In the genomic region with DNA sequence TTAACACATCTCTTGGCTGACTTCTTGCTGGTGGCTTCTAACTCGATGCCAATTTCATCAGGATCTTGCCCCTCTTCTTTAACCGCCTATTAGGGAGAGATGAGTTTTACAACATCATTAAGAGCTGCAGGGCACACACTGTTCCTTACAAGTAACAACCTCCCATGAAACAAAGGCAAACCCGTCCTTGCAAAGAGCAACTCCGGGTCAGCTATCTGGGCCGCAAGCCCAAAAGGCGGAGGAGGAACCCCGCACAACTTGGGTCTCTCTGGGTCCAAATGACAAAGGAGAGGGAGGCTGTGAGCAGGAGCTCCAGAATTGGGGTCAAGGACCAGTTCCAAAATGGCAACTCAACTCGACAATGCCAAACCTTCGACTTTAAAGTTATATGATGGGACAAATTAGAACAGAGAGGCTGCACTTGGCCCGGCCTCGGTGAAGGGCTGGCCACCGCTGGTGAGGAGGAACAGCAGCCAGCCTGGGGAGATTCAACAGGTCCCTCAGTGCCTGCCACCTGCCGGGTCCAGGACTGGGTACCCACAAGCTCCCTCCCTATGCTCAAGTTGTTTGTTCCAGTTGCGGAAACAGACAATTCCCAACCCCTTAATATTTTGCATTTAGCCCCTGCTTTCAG, we compare ENCODE assay signal across 8 cellular contexts.
DNase-seq lines count a peak whose midpoint lies in the region; TF ChIP-seq lines count a peak whose summit lies in the region.

No MANE protein-coding gene starts in this region.

- DNase-seq in globus pallidus (ENCODE audit: low spot score) (peak; percentile 59), kidney glomerular epithelial cell (lab: John Stamatoyannopoulos, UW) (no peak), UCSD-AML1 (lab: John Stamatoyannopoulos, UW; ENCODE audit: unreplicated experiment) (no peak), OCI-M1 (lab: John Stamatoyannopoulos, UW) (no peak)
- DNase-seq in stimulated activated CD8-positive, alpha-beta memory T cell treated with anti-CD3 and anti-CD28 coated beads, Interleukin-4, amount 100 ng/mL, for 48 hours: no peak

- peaks cover 9% of the 10 kb centered on the region for H3K36me3 ChIP-seq in rectal smooth muscle tissue (ENCODE audit: control insufficient read depth, insufficient read depth, low read length)

- TF ChIP-seq CTCF in VCaP (conservative IDR thresholded peaks at IDR 0.05): no peak

- H3K27ac ChIP-seq in VCaP (peak overlapping the region; percentile 93), rectal smooth muscle tissue (ENCODE audit: low read depth, low read length) (peak overlapping the region; percentile 97)

- H3K4me3 ChIP-seq in GM08714 (ENCODE audit: low read length) (peak overlapping the region; percentile 78), rectal smooth muscle tissue (ENCODE audit: low read length) (peak overlapping the region; percentile 94)

- H3K27me3 ChIP-seq in rectal smooth muscle tissue (ENCODE audit: control insufficient read depth, insufficient read depth, low read length): no peaks in the 10 kb centered on the region

- peak overlapping the region; percentile 83 for H3K9ac ChIP-seq in rectal smooth muscle tissue (ENCODE audit: low read length)

- H3K4me1 ChIP-seq in rectal smooth muscle tissue (ENCODE audit: control insufficient read depth, insufficient read depth, low read length): peaks cover 33% of the 10 kb centered on the region
